Comparison of ENCODE assay signal across 26 cellular contexts in genomic region chr14:74468513-74468912, GRCh38. TPM values are rescaled to one million over a fixed set of nuclear protein-coding genes. Genes with fewer than 3 reads are reported as not detected.
"Had no signal": no experiment of that assay in that cellular context is flagged by ENCODE, and none has a peak within 500 bp of the region (broad histone marks: within the 10 kb centered on the region; RNA-seq: fewer than 3 reads in every experiment).

No MANE protein-coding gene starts in this region.

- H3K4me3 ChIP-seq: adrenal gland had no signal

- ATAC-seq: activated CD4-positive, CD25-positive, alpha-beta regulatory T cell treated with anti-CD3 and anti-CD28 coated beads, Interleukin-2, amount 50 U/mL, for 24 hours; activated CD8-positive, alpha-beta T cell treated with anti-CD3 and anti-CD28 coated beads for 36 hours; activated T-cell treated with anti-CD3 and anti-CD28 coated beads, Interleukin-2, amount 50 U/mL, for 72 hours had no signal

- H3K9me3 ChIP-seq: adrenal gland had no signal

- H3K27me3 ChIP-seq: adrenal gland had no signal

- H3K9me3 Mint-ChIP-seq: activated CD8-positive, alpha-beta T cell treated with anti-CD3 and anti-CD28 coated beads for 36 hours; activated naive CD8-positive, alpha-beta T cell treated with anti-CD3 and anti-CD28 coated beads, Interleukin-2, amount 10 ng/mL, durations not matched to agents 7 days and 5 days; activated T-cell treated with anti-CD3 and anti-CD28 coated beads, Interleukin-2, amount 50 U/mL, for 72 hours had no signal

- H3K27ac Mint-ChIP-seq: activated CD8-positive, alpha-beta T cell treated with anti-CD3 and anti-CD28 coated beads for 36 hours; activated naive CD8-positive, alpha-beta T cell treated with anti-CD3 and anti-CD28 coated beads, Interleukin-2, amount 10 ng/mL, durations not matched to agents 7 days and 5 days; activated T-cell treated with anti-CD3 and anti-CD28 coated beads, Interleukin-2, amount 50 U/mL, for 72 hours had no signal

- H3K27ac ChIP-seq: adrenal gland had no signal

- H3K36me3 ChIP-seq: adrenal gland had no signal

- H3K27me3 Mint-ChIP-seq: activated CD8-positive, alpha-beta T cell treated with anti-CD3 and anti-CD28 coated beads for 36 hours had no signal

- H3K4me3 Mint-ChIP-seq: activated CD8-positive, alpha-beta T cell treated with anti-CD3 and anti-CD28 coated beads for 36 hours; activated naive CD8-positive, alpha-beta T cell treated with anti-CD3 and anti-CD28 coated beads, Interleukin-2, amount 10 ng/mL, durations not matched to agents 7 days and 5 days; activated T-cell treated with anti-CD3 and anti-CD28 coated beads, Interleukin-2, amount 50 U/mL, for 72 hours had no signal

- DNase-seq: activated CD4-positive, alpha-beta T cell treated with anti-CD3 and anti-CD28 coated beads for 4 hours; activated CD8-positive, alpha-beta memory T cell treated with anti-CD3 and anti-CD28 coated beads, Interleukin-2, amount 50 U/mL, for 4 hours; activated CD8-positive, alpha-beta T cell treated with anti-CD3 and anti-CD28 coated beads for 36 hours; activated naive CD4-positive, alpha-beta T cell treated with anti-CD3 and anti-CD28 coated beads, Interleukin-2, amount 50 U/mL, for 16 hours; activated naive CD8-positive, alpha-beta T cell treated with anti-CD3 and anti-CD28 coated beads, Interleukin-2, amount 10 ng/mL, durations not matched to agents 7 days and 5 days; activated T-cell treated with anti-CD3 and anti-CD28 coated beads, Interleukin-2, amount 50 U/mL, for 72 hours; adrenal gland; anterior cingulate cortex; central memory CD4-positive, alpha-beta T cell; KG1; NCI-H1048; NCI-H146; NCI-H1930; NCI-H2107; NCI-H2171 treated with DMSO at 0.1 percent for 48 hours; NCI-H226; NCI-H526; NCI-H82; SIG-M5 had no signal

- H3K36me3 Mint-ChIP-seq: activated naive CD8-positive, alpha-beta T cell treated with anti-CD3 and anti-CD28 coated beads, Interleukin-2, amount 10 ng/mL, durations not matched to agents 7 days and 5 days had no signal

RNA-seq across cellular contexts. Expression of gene SYNDIG1L, which starts 42.5 kb away (rescaled TPM):
- total RNA-seq: activated CD8-positive, alpha-beta T cell treated with anti-CD3 and anti-CD28 coated beads for 36 hours; activated naive CD8-positive, alpha-beta T cell treated with anti-CD3 and anti-CD28 coated beads, Interleukin-2, amount 10 ng/mL, durations not matched to agents 7 days and 5 days; activated T-cell treated with anti-CD3 and anti-CD28 coated beads, Interleukin-2, amount 50 U/mL, for 72 hours; LHCN-M2; M059J; NCI-H460; OCI-LY7; RPMI7951; T-helper 1 cell treated with Interleukin-12 subunit alpha and Interleukin-12 subunit beta and Interleukin-4 antibody, amounts not matched to agents 30 ng/mL and 1 ng/mL, for 36 hours had no signal
